In genomic region chr18:79399275-79400081, GRCh38 we compare ENCODE assay signal across 8 cellular contexts. TPM values are rescaled to one million over a fixed set of nuclear protein-coding genes. Genes with fewer than 3 reads are reported as not detected.
DNase-seq lines count a peak whose midpoint lies in the region; ATAC-seq and TF ChIP-seq lines count a peak whose summit lies in the region.

No MANE protein-coding gene starts in this region.

- H3K36me3 Mint-ChIP-seq in osteocyte (ENCODE audit: unreplicated experiment) = no peaks in the 10 kb centered on the region

- H3K27me3 Mint-ChIP-seq in osteocyte (ENCODE audit: unreplicated experiment) = no peaks in the 10 kb centered on the region

- in situ Hi-C loops in GM18951 (cut with MboI; ENCODE audit: low sequenced_read_pairs, unreplicated experiment) = no loop called here

- H3K4me3 Mint-ChIP-seq in osteocyte (ENCODE audit: unreplicated experiment) = peak overlapping the region; percentile 66

- H3K27me3 ChIP-seq in SJSA1 (replicated peaks) = no peaks in the 10 kb centered on the region

- peaks cover 18% of the 10 kb centered on the region for H3K4me1 ChIP-seq in SJSA1 (replicated peaks)

- H3K27ac ChIP-seq in SJSA1 = no peak overlapping the region

- H3K4me3 ChIP-seq in SJSA1 = peak overlapping the region; percentile 52

- no peak for TF ChIP-seq CTCF in osteocyte (IDR thresholded peaks at IDR 0.05)

- no peak for ATAC-seq in HG02884 (IDR thresholded peaks at IDR 0.05; ENCODE audit: unreplicated experiment)

- H3K9me3 ChIP-seq in SJSA1 (replicated peaks) = 0 out of 2 replicates have a peak, but pooled peaks cover 2% of the 10 kb centered on the region

- TF ChIP-seq POLR2A in GM18951 (IDR thresholded peaks at IDR 0.05; ENCODE audit: extremely low read depth, insufficient read depth, insufficient read length) = peak; percentile 36
- TF ChIP-seq POLR2A in erythroblast (IDR thresholded peaks at IDR 0.05; ENCODE audit: low read length) = no peak

- peaks cover 28% of the 10 kb centered on the region for H3K4me1 Mint-ChIP-seq in osteocyte (ENCODE audit: unreplicated experiment)

- no peak for DNase-seq in SJSA1 (ENCODE audit: low read depth in 1 of 2, low spot score in 2 of 2)
- DNase-seq in erythroblast (lab: John Stamatoyannopoulos, UW) = peak; percentile 59 to 60
- DNase-seq in osteocyte (ENCODE audit: extremely low spot score, unreplicated experiment) = no peak
- DNase-seq in T-helper 9 cell = no peak
- no peak for DNase-seq in SKM-1 treated with dmso at 0.1 percent for 144 hours (lab: John Stamatoyannopoulos, UW; ENCODE audit: unreplicated experiment)
- no peak for DNase-seq in NCI-H82 treated with DMSO at 0.1 percent for 48 hours (lab: John Stamatoyannopoulos, UW; ENCODE audit: unreplicated experiment)

- H3K9me3 Mint-ChIP-seq in osteocyte (ENCODE audit: unreplicated experiment) = no peaks in the 10 kb centered on the region

- no peak overlapping the region for H3K27ac Mint-ChIP-seq in osteocyte (ENCODE audit: unreplicated experiment)

- no peaks in the 10 kb centered on the region for H3K36me3 ChIP-seq in SJSA1

RNA-seq across cellular contexts. Expression of gene NFATC1, which starts 3.7 kb away (rescaled TPM):
- 2.2 and 3.4 TPM in 2 replicates for total RNA-seq in SJSA1 (2014; rRNA removed; shearing (Covaris generic))
- 5.9 and 8.1 TPM in 2 replicates for total RNA-seq in osteocyte

Comparison
In these comparisons a context has a peak if more than half of its experiments do, and no peak if none do; other contexts are left out.
1. DNase-seq: peak in erythroblast (2 of 2); none in SJSA1 (0 of 2), osteocyte (single experiment), T-helper 9 cell (single experiment), SKM-1 treated with dmso at 0.1 percent for 144 hours (single experiment) and NCI-H82 treated with DMSO at 0.1 percent for 48 hours (single experiment).